1 cellular context compared by ENCODE assay signal in the genomic region with DNA sequence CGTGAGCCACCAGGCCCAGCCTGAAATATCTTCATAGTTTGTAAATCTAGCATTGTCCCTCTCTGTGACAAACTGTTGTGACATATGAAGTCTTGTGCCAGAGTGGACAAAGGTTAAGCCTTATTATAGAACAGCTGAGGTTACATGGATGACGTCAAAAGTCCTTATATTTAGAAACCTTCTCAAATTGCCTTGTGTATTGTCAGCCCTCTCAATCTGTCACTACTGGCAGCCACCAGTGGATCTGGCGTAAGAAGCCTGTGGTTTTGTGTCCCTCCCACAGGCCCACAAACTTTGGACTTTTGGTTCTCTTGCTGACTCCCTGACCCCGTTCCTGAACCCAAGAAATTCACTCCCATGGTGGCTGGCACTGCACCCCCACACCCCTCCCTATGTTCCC.
A peak's percentile ranks its signal among the peaks of the same experiment; 100 is the strongest.
TF ChIP-seq lines count a peak whose summit lies in the region.

No MANE protein-coding gene starts in this region.

TF ChIP-seq in K562, 482 proteins besides CTCF, POLR2A, EP300 and RAD21 (continued from another document):
- TF ChIP-seq, protein P1, sequence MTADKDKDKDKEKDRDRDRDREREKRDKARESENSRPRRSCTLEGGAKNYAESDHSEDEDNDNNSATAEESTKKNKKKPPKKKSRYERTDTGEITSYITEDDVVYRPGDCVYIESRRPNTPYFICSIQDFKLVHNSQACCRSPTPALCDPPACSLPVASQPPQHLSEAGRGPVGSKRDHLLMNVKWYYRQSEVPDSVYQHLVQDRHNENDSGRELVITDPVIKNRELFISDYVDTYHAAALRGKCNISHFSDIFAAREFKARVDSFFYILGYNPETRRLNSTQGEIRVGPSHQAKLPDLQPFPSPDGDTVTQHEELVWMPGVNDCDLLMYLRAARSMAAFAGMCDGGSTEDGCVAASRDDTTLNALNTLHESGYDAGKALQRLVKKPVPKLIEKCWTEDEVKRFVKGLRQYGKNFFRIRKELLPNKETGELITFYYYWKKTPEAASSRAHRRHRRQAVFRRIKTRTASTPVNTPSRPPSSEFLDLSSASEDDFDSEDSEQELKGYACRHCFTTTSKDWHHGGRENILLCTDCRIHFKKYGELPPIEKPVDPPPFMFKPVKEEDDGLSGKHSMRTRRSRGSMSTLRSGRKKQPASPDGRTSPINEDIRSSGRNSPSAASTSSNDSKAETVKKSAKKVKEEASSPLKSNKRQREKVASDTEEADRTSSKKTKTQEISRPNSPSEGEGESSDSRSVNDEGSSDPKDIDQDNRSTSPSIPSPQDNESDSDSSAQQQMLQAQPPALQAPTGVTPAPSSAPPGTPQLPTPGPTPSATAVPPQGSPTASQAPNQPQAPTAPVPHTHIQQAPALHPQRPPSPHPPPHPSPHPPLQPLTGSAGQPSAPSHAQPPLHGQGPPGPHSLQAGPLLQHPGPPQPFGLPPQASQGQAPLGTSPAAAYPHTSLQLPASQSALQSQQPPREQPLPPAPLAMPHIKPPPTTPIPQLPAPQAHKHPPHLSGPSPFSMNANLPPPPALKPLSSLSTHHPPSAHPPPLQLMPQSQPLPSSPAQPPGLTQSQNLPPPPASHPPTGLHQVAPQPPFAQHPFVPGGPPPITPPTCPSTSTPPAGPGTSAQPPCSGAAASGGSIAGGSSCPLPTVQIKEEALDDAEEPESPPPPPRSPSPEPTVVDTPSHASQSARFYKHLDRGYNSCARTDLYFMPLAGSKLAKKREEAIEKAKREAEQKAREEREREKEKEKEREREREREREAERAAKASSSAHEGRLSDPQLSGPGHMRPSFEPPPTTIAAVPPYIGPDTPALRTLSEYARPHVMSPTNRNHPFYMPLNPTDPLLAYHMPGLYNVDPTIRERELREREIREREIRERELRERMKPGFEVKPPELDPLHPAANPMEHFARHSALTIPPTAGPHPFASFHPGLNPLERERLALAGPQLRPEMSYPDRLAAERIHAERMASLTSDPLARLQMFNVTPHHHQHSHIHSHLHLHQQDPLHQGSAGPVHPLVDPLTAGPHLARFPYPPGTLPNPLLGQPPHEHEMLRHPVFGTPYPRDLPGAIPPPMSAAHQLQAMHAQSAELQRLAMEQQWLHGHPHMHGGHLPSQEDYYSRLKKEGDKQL (CRISPR knock-in tag; IDR thresholded peaks at IDR 0.05; ENCODE audit: borderline replicate concordance), result no peak
- TF ChIP-seq CEBPG (CRISPR knock-in tag; IDR thresholded peaks at IDR 0.05) (no peak), CEBPG (tag; conservative IDR thresholded peaks at IDR 0.05 in 1 of 2, IDR thresholded peaks at IDR 0.05 in 1 of 2) (peak in 1 of 2 experiments; percentile 61; a peak in 2 of 4 replicates), LCOR (CRISPR knock-in tag; IDR thresholded peaks at IDR 0.05) (no peak), BDP1 (IDR thresholded peaks at IDR 0.05; ENCODE audit: insufficient read depth, insufficient read length) (no peak), MYBL2 (IDR thresholded peaks at IDR 0.05; ENCODE audit: low read depth) (no peak), MYBL2 (CRISPR knock-in tag; IDR thresholded peaks at IDR 0.05; ENCODE audit: borderline replicate concordance) (no peak), NR2C2 (CRISPR knock-in tag; IDR thresholded peaks at IDR 0.05) (no peak), NR2C2 (tag; IDR thresholded peaks at IDR 0.05) (peak; percentile 48; the same call in 1 of the 2 replicates), ZNF589 (CRISPR knock-in tag; IDR thresholded peaks at IDR 0.05; ENCODE audit: low read depth) (no peak), C11orf30 (IDR thresholded peaks at IDR 0.05; ENCODE audit: low read depth) (no peak), PPARD (CRISPR knock-in tag; IDR thresholded peaks at IDR 0.05) (no peak), MEF2D (tag; conservative IDR thresholded peaks at IDR 0.05; ENCODE audit: low read depth) (peak; percentile 90)
- TF ChIP-seq, protein P2, sequence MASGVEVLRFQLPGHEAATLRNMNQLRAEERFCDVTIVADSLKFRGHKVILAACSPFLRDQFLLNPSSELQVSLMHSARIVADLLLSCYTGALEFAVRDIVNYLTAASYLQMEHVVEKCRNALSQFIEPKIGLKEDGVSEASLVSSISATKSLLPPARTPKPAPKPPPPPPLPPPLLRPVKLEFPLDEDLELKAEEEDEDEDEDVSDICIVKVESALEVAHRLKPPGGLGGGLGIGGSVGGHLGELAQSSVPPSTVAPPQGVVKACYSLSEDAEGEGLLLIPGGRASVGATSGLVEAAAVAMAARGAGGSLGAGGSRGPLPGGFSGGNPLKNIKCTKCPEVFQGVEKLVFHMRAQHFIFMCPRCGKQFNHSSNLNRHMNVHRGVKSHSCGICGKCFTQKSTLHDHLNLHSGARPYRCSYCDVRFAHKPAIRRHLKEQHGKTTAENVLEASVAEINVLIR (CRISPR knock-in tag; IDR thresholded peaks at IDR 0.05), result peak; percentile 73
- TF ChIP-seq, protein P3, sequence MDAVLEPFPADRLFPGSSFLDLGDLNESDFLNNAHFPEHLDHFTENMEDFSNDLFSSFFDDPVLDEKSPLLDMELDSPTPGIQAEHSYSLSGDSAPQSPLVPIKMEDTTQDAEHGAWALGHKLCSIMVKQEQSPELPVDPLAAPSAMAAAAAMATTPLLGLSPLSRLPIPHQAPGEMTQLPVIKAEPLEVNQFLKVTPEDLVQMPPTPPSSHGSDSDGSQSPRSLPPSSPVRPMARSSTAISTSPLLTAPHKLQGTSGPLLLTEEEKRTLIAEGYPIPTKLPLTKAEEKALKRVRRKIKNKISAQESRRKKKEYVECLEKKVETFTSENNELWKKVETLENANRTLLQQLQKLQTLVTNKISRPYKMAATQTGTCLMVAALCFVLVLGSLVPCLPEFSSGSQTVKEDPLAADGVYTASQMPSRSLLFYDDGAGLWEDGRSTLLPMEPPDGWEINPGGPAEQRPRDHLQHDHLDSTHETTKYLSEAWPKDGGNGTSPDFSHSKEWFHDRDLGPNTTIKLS (IDR thresholded peaks at IDR 0.05; ENCODE audit: borderline replicate concordance, low read depth), result no peak
